In the genomic region with DNA sequence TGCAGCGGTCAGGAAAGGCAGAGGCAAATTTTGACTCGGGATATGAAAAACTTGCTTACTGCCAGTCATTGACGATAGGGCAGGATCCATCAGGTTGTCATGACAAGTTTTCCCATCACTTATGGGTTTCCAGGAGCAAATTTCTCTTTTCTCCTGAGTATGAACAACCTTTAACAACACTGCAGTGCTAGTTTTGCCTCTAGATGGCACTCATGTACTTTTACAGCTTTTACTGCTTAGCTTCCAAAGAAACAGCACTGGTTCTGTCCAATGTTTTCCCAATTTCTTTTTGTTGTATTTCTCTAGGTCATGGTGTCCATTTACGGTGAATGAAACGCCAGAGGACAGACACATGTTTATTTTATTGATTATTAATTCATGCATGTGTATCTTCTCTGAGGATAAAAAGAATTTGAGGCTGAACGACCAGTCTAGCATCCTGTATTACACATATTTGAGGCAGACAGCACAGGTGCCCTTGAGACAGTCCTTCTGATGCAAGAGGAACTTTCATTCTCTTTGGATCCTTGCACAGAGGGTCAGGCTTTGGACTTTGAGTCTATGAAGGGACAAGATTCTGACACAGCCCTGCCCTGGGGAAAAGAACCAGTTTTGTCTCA, we compare ENCODE assay signal across 9 cellular contexts.
DNase-seq lines count a peak whose midpoint lies in the region; ATAC-seq and TF ChIP-seq lines count a peak whose summit lies in the region.
"Had no signal": no experiment of that assay in that cellular context is flagged by ENCODE, and none has a peak within 500 bp of the region (broad histone marks: within the 10 kb centered on the region; RNA-seq: fewer than 3 reads in every experiment).

No MANE protein-coding gene starts in this region.

- H3K9me3 ChIP-seq in Caco-2 (no peaks in the 10 kb centered on the region), HEK293 (ENCODE audit: control insufficient read depth, insufficient read depth, low read depth, low read length) (no peaks in the 10 kb centered on the region), upper lobe of left lung (no peaks in the 10 kb centered on the region)
- H3K9me3 ChIP-seq: SJSA1 had no signal

- no peak for TF ChIP-seq POLR2A in upper lobe of left lung (IDR thresholded peaks at IDR 0.05)

- H3K4me3 ChIP-seq in Caco-2 (ENCODE audit: low read depth, low read length), result no peak overlapping the region
- no peak overlapping the region for H3K4me3 ChIP-seq in HEK293 (ENCODE audit: low read depth, low read length)
- H3K4me3 ChIP-seq in brain microvascular endothelial cell (ENCODE audit: low read depth, low read length), result no peak overlapping the region
- no peak overlapping the region for H3K4me3 ChIP-seq in kidney epithelial cell (ENCODE audit: low read depth, low read length)
- H3K4me3 ChIP-seq in upper lobe of left lung, result no peak overlapping the region
- H3K4me3 ChIP-seq: SJSA1 had no signal

- H3K4me1 ChIP-seq in Caco-2, result no peaks in the 10 kb centered on the region
- no peaks in the 10 kb centered on the region for H3K4me1 ChIP-seq in HEK293 (ENCODE audit: control insufficient read depth, insufficient read depth, low read length)
- H3K4me1 ChIP-seq in upper lobe of left lung, result no peaks in the 10 kb centered on the region
- H3K4me1 ChIP-seq: SJSA1 had no signal

- no peak overlapping the region for H3K4me3 Mint-ChIP-seq in Caco-2 (ENCODE audit: unreplicated experiment)

- H3K4me1 Mint-ChIP-seq in Caco-2 (ENCODE audit: low read depth, unreplicated experiment), result no peaks in the 10 kb centered on the region

- H3K9me3 Mint-ChIP-seq in Caco-2 (ENCODE audit: unreplicated experiment), result no peaks in the 10 kb centered on the region

- H3K27me3 ChIP-seq in Caco-2 (replicated peaks; ENCODE audit: control insufficient read depth, insufficient read depth, low read length) (no peaks in the 10 kb centered on the region), brain microvascular endothelial cell (replicated peaks) (no peaks in the 10 kb centered on the region), kidney epithelial cell (ENCODE audit: control insufficient read depth, insufficient read depth, low read length) (no peaks in the 10 kb centered on the region), upper lobe of left lung (no peaks in the 10 kb centered on the region)
- H3K27me3 ChIP-seq: SJSA1 had no signal

- H3K27ac ChIP-seq in HEK293 (ENCODE audit: extremely low read depth, low read depth, low read length), result no peak overlapping the region
- H3K27ac ChIP-seq in brain microvascular endothelial cell, result no peak overlapping the region
- H3K27ac ChIP-seq in upper lobe of left lung, result no peak overlapping the region
- H3K27ac ChIP-seq: SJSA1 had no signal

- no peak for TF ChIP-seq EP300 in upper lobe of left lung (IDR thresholded peaks at IDR 0.05)

- no TSS peak for BruUV-seq in Caco-2 (replicated peaks; lab: Mats Ljungman, UMichigan)

- DNase-seq in Caco-2, result peak in 1 of 2 experiments; percentile 48
- peak; percentile 73 for DNase-seq in NCI-H2196 (lab: John Stamatoyannopoulos, UW; ENCODE audit: unreplicated experiment)
- DNase-seq in brain microvascular endothelial cell, result peak; percentile 61
- no peak for DNase-seq in kidney epithelial cell (ENCODE audit: low read depth)
- no peak for DNase-seq in upper lobe of left lung

- in situ Hi-C loops in brain microvascular endothelial cell (cut with HindIII; ENCODE audit: low pct_ligation_motif_present, low sequenced_read_pairs), result no loop called here

- no peaks in the 10 kb centered on the region for H3K36me3 Mint-ChIP-seq in Caco-2 (ENCODE audit: insufficient read depth, unreplicated experiment)

- CTCF ChIA-PET in Caco-2 (lab: Charles Lee), result interaction anchor here (0.6 to 1.4 kb wide), 7 partner anchors 29 to 175 kb away, joined by 3 to 19 read pairs (median 3); no protein-coding TSS in a partner anchor
- CTCF ChIA-PET in HEK293 (lab: Yijun Ruan, JAX), result interaction anchor here (0.6 to 2.9 kb wide), 24 partner anchors 11 to 588 kb away, joined by 3 to 79 read pairs (median 3); no protein-coding TSS in a partner anchor

- no peak overlapping the region for H3K27ac Mint-ChIP-seq in Caco-2 (ENCODE audit: unreplicated experiment)

- WGBS in upper lobe of left lung, 2 donors, result 16 to 23% methylated on average over 6 of the region's 6 CpGs

- peaks cover 2% of the 10 kb centered on the region for H3K27me3 Mint-ChIP-seq in Caco-2 (ENCODE audit: insufficient read depth, unreplicated experiment)

- peak; percentile 72 to 76 for TF ChIP-seq CTCF in Caco-2 (IDR thresholded peaks at IDR 0.05; ENCODE audit: insufficient read depth in 1 of 2, low read depth in 1 of 2, low read length in 1 of 2, severe bottlenecking in 1 of 2, unreplicated experiment in 1 of 2)
- TF ChIP-seq CTCF in HEK293 (tag by site-specific recombination; IDR thresholded peaks at IDR 0.05), result peak; percentile 70
- peak; percentile 72 for TF ChIP-seq CTCF in brain microvascular endothelial cell (IDR thresholded peaks at IDR 0.05; ENCODE audit: low read depth, low read length, missing control alignments)
- peak; percentile 81 for TF ChIP-seq CTCF in kidney epithelial cell (IDR thresholded peaks at IDR 0.05; ENCODE audit: insufficient read depth, low read length, poor library complexity, severe bottlenecking)
- peak; percentile 31 to 78 (median 61) for TF ChIP-seq CTCF in upper lobe of left lung (IDR thresholded peaks at IDR 0.05)

- POLR2A ChIA-PET in Caco-2 (lab: Charles Lee) (no interaction called here), HEK293 (lab: Yijun Ruan, JAX) (no interaction called here)

- H3K36me3 ChIP-seq in Caco-2 (ENCODE audit: control insufficient read depth, insufficient read depth, low read length) (no peaks in the 10 kb centered on the region), HEK293 (ENCODE audit: control insufficient read depth in 2 of 2, insufficient read depth in 1 of 2, low read length in 2 of 2) (no peaks in the 10 kb centered on the region), brain microvascular endothelial cell (replicated peaks) (no peaks in the 10 kb centered on the region), kidney epithelial cell (ENCODE audit: control insufficient read depth, insufficient read depth, low read length) (no peaks in the 10 kb centered on the region), upper lobe of left lung (no peaks in the 10 kb centered on the region)
- H3K36me3 ChIP-seq: SJSA1 had no signal

- ATAC-seq in upper lobe of left lung (ENCODE audit: low FRiP score in 2 of 2) (peak in 1 of 2 donors; percentile 68), GM21717 (IDR thresholded peaks at IDR 0.05; ENCODE audit: unreplicated experiment) (no peak), GM18870 (IDR thresholded peaks at IDR 0.05; ENCODE audit: unreplicated experiment) (no peak)

- intact Hi-C loops in Caco-2 (cut with micrococcal nuclease; ENCODE audit: unreplicated experiment), result loop anchor here (1.0 to 10.0 kb wide), 5 partner anchors 93 to 423 kb away; no protein-coding TSS in a partner anchor

TF ChIP-seq in HEK293, 187 proteins besides CTCF, POLR2A, EP300 and RAD21:
- no peak for TF ChIP-seq GLI4 (tag by site-specific recombination; IDR thresholded peaks at IDR 0.05)
- no peak for TF ChIP-seq ZNF791 (tag by site-specific recombination; IDR thresholded peaks at IDR 0.05)
- TF ChIP-seq ZNF596 (tag by site-specific recombination; IDR thresholded peaks at IDR 0.05), result no peak
- no peak for TF ChIP-seq ZNF324 (tag by site-specific recombination; IDR thresholded peaks at IDR 0.05)
- no peak for TF ChIP-seq ZEB2 (tag by site-specific recombination; IDR thresholded peaks at IDR 0.05)
- no peak for TF ChIP-seq ZNF629 (tag by site-specific recombination; IDR thresholded peaks at IDR 0.05)
- no peak for TF ChIP-seq ZFP41 (tag by site-specific recombination; IDR thresholded peaks at IDR 0.05; ENCODE audit: borderline replicate concordance)
- no peak for TF ChIP-seq ZNF10 (tag by site-specific recombination; IDR thresholded peaks at IDR 0.05)
- 0 out of 2 replicates have a peak, but pooled peaks have one; percentile 45 for TF ChIP-seq ZNF660 (tag by site-specific recombination; IDR thresholded peaks at IDR 0.05)
- no peak for TF ChIP-seq ZNF514 (tag by site-specific recombination; IDR thresholded peaks at IDR 0.05)
- peak; percentile 92 for TF ChIP-seq ZNF654 (tag by site-specific recombination; IDR thresholded peaks at IDR 0.05; ENCODE audit: low read depth)
- TF ChIP-seq ZNF558 (tag by site-specific recombination; IDR thresholded peaks at IDR 0.05), result no peak
- no peak for TF ChIP-seq ZNF366 (tag by site-specific recombination; conservative IDR thresholded peaks at IDR 0.05)
- TF ChIP-seq ZNF600 (tag by site-specific recombination; IDR thresholded peaks at IDR 0.05), result no peak

Comparison
In these comparisons a context has a peak if more than half of its experiments do, and no peak if none do; other contexts are left out.
1. DNase-seq: peak in NCI-H2196 (single experiment) and brain microvascular endothelial cell (single experiment); none in kidney epithelial cell (single experiment) and upper lobe of left lung (0 of 2).
2. Peak in every context shown above with its lines, with median percentiles within 50 percentile points of each other: CTCF ChIP-seq.